Comparison of ENCODE assay signal across 8 cellular contexts in the genomic region with DNA sequence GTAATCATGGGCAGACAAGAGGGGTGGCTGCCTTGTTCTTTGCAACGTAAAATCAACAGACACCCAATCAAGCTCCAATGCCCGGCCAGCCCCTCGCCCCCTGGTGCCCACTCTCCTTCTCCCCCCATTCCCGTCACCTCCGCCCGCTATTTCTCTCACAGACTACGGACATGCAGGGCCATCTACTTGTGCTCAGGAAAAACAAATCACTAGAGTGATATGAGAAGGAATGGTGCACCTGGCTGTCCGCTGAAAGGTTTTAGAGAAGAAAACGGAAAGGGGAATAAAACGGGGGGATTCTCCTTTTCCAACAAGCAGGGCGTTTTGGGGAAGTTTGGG. TPM values are rescaled to one million over a fixed set of nuclear protein-coding genes. Genes with fewer than 3 reads are reported as not detected.
DNase-seq lines count a peak whose midpoint lies in the region; ATAC-seq and TF ChIP-seq lines count a peak whose summit lies in the region.

No MANE protein-coding gene starts in this region.

- WGBS in body of pancreas, 2 donors: 0 to 1% methylated on average over 11 of the region's 11 CpGs
- 0% methylated on average over 9 of the region's 11 CpGs for WGBS in mesenchymal stem cell

- H3K9me3 ChIP-seq in body of pancreas: no peaks in the 10 kb centered on the region
- H3K9me3 ChIP-seq in mesenchymal stem cell (ENCODE audit: control insufficient read depth, low read length): no peaks in the 10 kb centered on the region
- no peaks in the 10 kb centered on the region for H3K9me3 ChIP-seq in vagina

- no peak for TF ChIP-seq POLR2A in body of pancreas (IDR thresholded peaks at IDR 0.05)
- no peak for TF ChIP-seq POLR2A in vagina (IDR thresholded peaks at IDR 0.05)

- H3K4me2 ChIP-seq in mesenchymal stem cell (ENCODE audit: low read length, poor library complexity, severe bottlenecking): peak overlapping the region; percentile 97

- peak; percentile 6 for DNase-seq in stimulated activated CD4-positive, alpha-beta T cell treated with anti-CD3 and anti-CD28 coated beads, Interleukin-15, amount 100 ng/mL, for 24 hours
- no peak for DNase-seq in stimulated activated CD4-positive, alpha-beta T cell treated with anti-CD3 and anti-CD28 coated beads, Interleukin-4, amount 100 ng/mL, for 24 hours
- DNase-seq in body of pancreas: no peak
- peak; percentile 2 for DNase-seq in mesenchymal stem cell
- no peak for DNase-seq in vagina (ENCODE audit: extremely low spot score in 2 of 2)
- no peak for DNase-seq in central memory CD4-positive, alpha-beta T cell
- DNase-seq in UCSD-AML1 (lab: John Stamatoyannopoulos, UW; ENCODE audit: unreplicated experiment): no peak
- no peak for DNase-seq in cerebellum (ENCODE audit: low spot score)

- H2AFZ ChIP-seq in mesenchymal stem cell (ENCODE audit: low read depth, low read length): peak overlapping the region; percentile 19

- no peak overlapping the region for H2BK120ac ChIP-seq in mesenchymal stem cell (ENCODE audit: low read depth, low read length)

- intact Hi-C loops in body of pancreas (cut with DNase I): loop anchor here (10.0 kb wide), 1 partner anchor 448 kb away; no protein-coding TSS in a partner anchor
- intact Hi-C loops in vagina (cut with DNase I): loop anchor here (5.0 kb wide), 1 partner anchor 445 kb away; no protein-coding TSS in a partner anchor

- no peak overlapping the region for H3K14ac ChIP-seq in mesenchymal stem cell (ENCODE audit: low read length in 2 of 2)

- no peak overlapping the region for H3K27ac ChIP-seq in body of pancreas
- H3K27ac ChIP-seq in mesenchymal stem cell (ENCODE audit: low read length, poor library complexity, severe bottlenecking): no peak overlapping the region
- no peak overlapping the region for H3K27ac ChIP-seq in vagina

- H4K8ac ChIP-seq in mesenchymal stem cell (ENCODE audit: low read length): no peak overlapping the region

- H3K23ac ChIP-seq in mesenchymal stem cell (ENCODE audit: low read length in 2 of 2): no peak overlapping the region

- H2BK5ac ChIP-seq in mesenchymal stem cell (ENCODE audit: low read depth, low read length, poor library complexity, severe bottlenecking): no peak overlapping the region

- no peak overlapping the region for H2BK12ac ChIP-seq in mesenchymal stem cell (ENCODE audit: low read length in 2 of 2)

- peak overlapping the region; percentile 10 for H3K9ac ChIP-seq in mesenchymal stem cell (ENCODE audit: low read length)

- H3K4me3 ChIP-seq in body of pancreas (peak overlapping the region; percentile 55 to 85), mesenchymal stem cell (ENCODE audit: insufficient read depth in 1 of 2, low read depth in 1 of 2, low read length in 2 of 2) (peak overlapping the region; percentile 56 to 85), vagina (peak overlapping the region; percentile 67 to 70)

- TF ChIP-seq CTCF in body of pancreas (IDR thresholded peaks at IDR 0.05): no peak
- TF ChIP-seq CTCF in vagina (IDR thresholded peaks at IDR 0.05): no peak

- no peaks in the 10 kb centered on the region for H3K36me3 ChIP-seq in body of pancreas (replicated peaks in 1 of 2; ENCODE audit: insufficient read depth in 1 of 2, low read depth in 2 of 2)
- no peaks in the 10 kb centered on the region for H3K36me3 ChIP-seq in mesenchymal stem cell (ENCODE audit: control insufficient read depth in 1 of 2, insufficient read depth in 2 of 2, low read depth in 1 of 2, low read length in 2 of 2)
- H3K36me3 ChIP-seq in vagina: no peaks in the 10 kb centered on the region

- H3K27me3 ChIP-seq in body of pancreas (peaks cover 0 to 3% of the 10 kb centered on the region in 2 donors), mesenchymal stem cell (ENCODE audit: control insufficient read depth in 1 of 2, insufficient read depth in 1 of 2, low read length in 2 of 2) (peaks cover 68 to 83% of the 10 kb centered on the region in 2 experiments), vagina (no peaks in the 10 kb centered on the region)

- H2BK15ac ChIP-seq in mesenchymal stem cell (ENCODE audit: low read depth, poor library complexity, severe bottlenecking): no peak overlapping the region

- peaks cover 25% of the 10 kb centered on the region for H3K4me1 ChIP-seq in body of pancreas
- H3K4me1 ChIP-seq in mesenchymal stem cell (ENCODE audit: control insufficient read depth, insufficient read depth, low read depth, low read length): peaks cover 22% of the 10 kb centered on the region
- H3K4me1 ChIP-seq in vagina: peaks cover 19% of the 10 kb centered on the region

- no peak for ATAC-seq in body of pancreas

- no peaks in the 10 kb centered on the region for H3K79me1 ChIP-seq in mesenchymal stem cell (replicated peaks; ENCODE audit: low read length, poor library complexity, severe bottlenecking)

- no peak overlapping the region for H3K4ac ChIP-seq in mesenchymal stem cell (ENCODE audit: low read depth in 1 of 2, low read length in 2 of 2)

- H2AK5ac ChIP-seq in mesenchymal stem cell (ENCODE audit: low read length, severe bottlenecking): no peak overlapping the region

- no peak overlapping the region for H4K91ac ChIP-seq in mesenchymal stem cell (ENCODE audit: low read length)

- H3K18ac ChIP-seq in mesenchymal stem cell (ENCODE audit: low read depth in 1 of 2, low read length in 2 of 2): no peak overlapping the region

RNA-seq across cellular contexts. Expression of a gene that starts 0.4 kb away (rescaled TPM):
- total RNA-seq in body of pancreas: 1 to 10 TPM in 1 of 2 donors, not detected in 1; 2.3 TPM
- not detected for polyA plus RNA-seq in mesenchymal stem cell (2013, experiment 1 of 2)
- polyA plus RNA-seq in mesenchymal stem cell (2013, experiment 2 of 2): 0.04 TPM
- not detected for total RNA-seq in vagina
- total RNA-seq in cerebellum: 25.2 TPM

Comparison
In these comparisons a context has a peak if more than half of its experiments do, and no peak if none do; other contexts are left out.
1. DNase-seq: peak in stimulated activated CD4-positive, alpha-beta T cell treated with anti-CD3 and anti-CD28 coated beads, Interleukin-15, amount 100 ng/mL, for 24 hours (single experiment) and mesenchymal stem cell (single experiment); none in stimulated activated CD4-positive, alpha-beta T cell treated with anti-CD3 and anti-CD28 coated beads, Interleukin-4, amount 100 ng/mL, for 24 hours (single experiment), body of pancreas (0 of 4), vagina (0 of 2), central memory CD4-positive, alpha-beta T cell (single experiment), UCSD-AML1 (single experiment) and cerebellum (single experiment).
2. Peak in every context shown above with its lines, with median percentiles within 50 percentile points of each other: H3K4me3 ChIP-seq.